25 cellular contexts compared by ENCODE assay signal in genomic region chr4:181427076-181427475, GRCh38.
"Had no signal": no experiment of that assay in that cellular context is flagged by ENCODE, and none has a peak within 500 bp of the region (broad histone marks: within the 10 kb centered on the region; RNA-seq: fewer than 3 reads in every experiment).

No MANE protein-coding gene starts in this region.

- ATAC-seq: left colon; left lung; lower lobe of right lung; naive thymus-derived CD8-positive, alpha-beta T cell; right cardiac atrium; stimulated activated effector memory CD8-positive, alpha-beta T cell treated with anti-CD3 and anti-CD28 coated beads, Interleukin-12 subunit alpha, Interleukin-12 subunit beta, amount 100 ng/mL, for 72 hours; stimulated activated naive CD8-positive, alpha-beta T cell treated with anti-CD3 and anti-CD28 coated beads, Interleukin-15, amount 100 ng/mL, for 72 hours had no signal

- H3K36me3 Mint-ChIP-seq: stimulated activated effector memory CD8-positive, alpha-beta T cell treated with anti-CD3 and anti-CD28 coated beads, Interleukin-12 subunit alpha, Interleukin-12 subunit beta, amount 100 ng/mL, for 72 hours had no signal

- H3K27me3 ChIP-seq: left lung, ovary, sigmoid colon, spleen, tibial nerve, upper lobe of left lung, vagina had no signal

- H3K27ac ChIP-seq: left lung, lower lobe of right lung, ovary, sigmoid colon, spleen, tibial nerve, upper lobe of left lung, vagina had no signal

- H3K4me1 Mint-ChIP-seq: naive thymus-derived CD8-positive, alpha-beta T cell; nephron; stimulated activated effector memory CD8-positive, alpha-beta T cell treated with anti-CD3 and anti-CD28 coated beads, Interleukin-12 subunit alpha, Interleukin-12 subunit beta, amount 100 ng/mL, for 72 hours; stimulated activated naive CD8-positive, alpha-beta T cell treated with anti-CD3 and anti-CD28 coated beads, Interleukin-15, amount 100 ng/mL, for 72 hours had no signal

- H3K4me3 ChIP-seq: left lung, lower lobe of right lung, ovary, sigmoid colon, spleen, tibial nerve, upper lobe of left lung, vagina had no signal

- H3K9me3 Mint-ChIP-seq: nephron had no signal

- H3K27ac Mint-ChIP-seq: naive thymus-derived CD8-positive, alpha-beta T cell; nephron; progenitor cell of endocrine pancreas; stimulated activated effector memory CD8-positive, alpha-beta T cell treated with anti-CD3 and anti-CD28 coated beads, Interleukin-12 subunit alpha, Interleukin-12 subunit beta, amount 100 ng/mL, for 72 hours; stimulated activated naive CD8-positive, alpha-beta T cell treated with anti-CD3 and anti-CD28 coated beads, Interleukin-15, amount 100 ng/mL, for 72 hours had no signal

- H3K9me3 ChIP-seq: left lung, lower lobe of right lung, ovary, spleen, tibial nerve, upper lobe of left lung, vagina had no signal

- H3K36me3 ChIP-seq: left lung, lower lobe of right lung, ovary, sigmoid colon, spleen, tibial nerve, upper lobe of left lung, vagina had no signal

- H3K27me3 Mint-ChIP-seq: progenitor cell of endocrine pancreas; stimulated activated naive CD8-positive, alpha-beta T cell treated with anti-CD3 and anti-CD28 coated beads, Interleukin-15, amount 100 ng/mL, for 72 hours had no signal

- H3K4me3 Mint-ChIP-seq: naive thymus-derived CD8-positive, alpha-beta T cell; nephron; neural crest cell; stimulated activated effector memory CD8-positive, alpha-beta T cell treated with anti-CD3 and anti-CD28 coated beads, Interleukin-12 subunit alpha, Interleukin-12 subunit beta, amount 100 ng/mL, for 72 hours; stimulated activated naive CD8-positive, alpha-beta T cell treated with anti-CD3 and anti-CD28 coated beads, Interleukin-15, amount 100 ng/mL, for 72 hours had no signal

- H3K4me1 ChIP-seq: left lung, lower lobe of right lung, sigmoid colon, spleen, tibial nerve, upper lobe of left lung, vagina had no signal

- DNase-seq: hippocampal formation; kidney; left colon; left lung; lower lobe of right lung; mammary epithelial cell; mesenchymal stem cell; naive thymus-derived CD8-positive, alpha-beta T cell; ovary; retina; right cardiac atrium; sigmoid colon; small intestine; spleen; stimulated activated CD4-positive, alpha-beta T cell treated with anti-CD3 and anti-CD28 coated beads, Interleukin-4, amount 100 ng/mL, for 24 hours; stimulated activated naive CD4-positive, alpha-beta T cell; stimulated activated naive CD8-positive, alpha-beta T cell treated with anti-CD3 and anti-CD28 coated beads, Interleukin-15, amount 100 ng/mL, for 72 hours; substantia nigra; upper lobe of left lung had no signal
